1 cellular context compared by ENCODE assay signal in the genomic region with DNA sequence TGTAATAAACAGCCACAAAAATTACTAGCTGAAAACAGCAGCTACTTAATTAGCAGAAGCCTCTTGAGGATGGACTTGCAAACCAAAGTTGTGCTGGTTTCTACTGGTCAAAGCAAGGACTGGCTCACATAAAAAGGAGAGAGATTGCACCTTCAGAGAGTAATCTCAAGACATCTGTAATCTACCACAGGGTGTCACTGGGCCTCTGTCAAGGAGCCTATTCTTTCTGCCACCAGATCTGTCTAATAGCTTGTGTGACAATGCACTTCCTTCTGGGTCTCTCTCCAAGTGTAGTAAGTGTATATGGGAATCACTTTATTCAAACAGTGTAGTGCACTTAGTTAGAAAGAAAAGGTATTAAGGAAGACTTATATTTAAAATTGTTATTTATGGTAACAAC.
TF ChIP-seq lines count a peak whose summit lies in the region.

No MANE protein-coding gene starts in this region.

TF ChIP-seq in H1, 55 proteins besides CTCF, POLR2A, EP300 and RAD21:
- TF ChIP-seq ZNF274 (IDR thresholded peaks at IDR 0.05; ENCODE audit: borderline replicate concordance, extremely low read depth, low read length), result no peak
- TF ChIP-seq NANOG (IDR thresholded peaks at IDR 0.05; ENCODE audit: insufficient read depth, low read depth, low read length, poor library complexity, severe bottlenecking), result no peak
- no peak for TF ChIP-seq TCF12 (IDR thresholded peaks at IDR 0.05; ENCODE audit: low read depth, low read length)
- no peak for TF ChIP-seq EGR1 (IDR thresholded peaks at IDR 0.05; ENCODE audit: borderline replicate concordance, low read depth, low read length)
- TF ChIP-seq CTBP2 (IDR thresholded peaks at IDR 0.05; ENCODE audit: borderline replicate concordance, insufficient read depth, insufficient read length, low read length), result no peak
- no peak for TF ChIP-seq SIRT6 (IDR thresholded peaks at IDR 0.05; ENCODE audit: low read length)
- TF ChIP-seq FOSL1 (IDR thresholded peaks at IDR 0.05; ENCODE audit: insufficient read depth, low read depth, low read length), result no peak
